ENCODE assay signal across 1 cellular context in genomic region chr11:11463397-11463796, GRCh38.
A peak's percentile ranks its signal among the peaks of the same experiment; 100 is the strongest.
TF ChIP-seq lines count a peak whose summit lies in the region.

No MANE protein-coding gene starts in this region.

TF ChIP-seq in HEK293, 187 proteins besides CTCF, POLR2A, EP300 and RAD21 (continued from another document and continues in another):
- TF ChIP-seq ZBTB49 (tag by site-specific recombination; IDR thresholded peaks at IDR 0.05; ENCODE audit: low read depth): no peak
- 0 out of 2 replicates have a peak, but pooled peaks have one; percentile 17 for TF ChIP-seq ZNF341 (tag by site-specific recombination; IDR thresholded peaks at IDR 0.05; ENCODE audit: low read depth)
- TF ChIP-seq ZFHX2 (tag by site-specific recombination; conservative IDR thresholded peaks at IDR 0.05): no peak
- TF ChIP-seq ZNF280C (tag by site-specific recombination; IDR thresholded peaks at IDR 0.05): no peak
- TF ChIP-seq SP2 (tag by site-specific recombination; IDR thresholded peaks at IDR 0.05): peak; percentile 43; the same call in 1 of the 2 replicates
- TF ChIP-seq ZNF785 (tag by site-specific recombination; IDR thresholded peaks at IDR 0.05): no peak
- TF ChIP-seq BCL6B (tag by site-specific recombination; IDR thresholded peaks at IDR 0.05): no peak
- peak; percentile 89 for TF ChIP-seq INSM2 (tag by site-specific recombination; IDR thresholded peaks at IDR 0.05)
- TF ChIP-seq KLF7 (tag by site-specific recombination; IDR thresholded peaks at IDR 0.05; ENCODE audit: borderline replicate concordance): no peak
- TF ChIP-seq SP7 (tag by site-specific recombination; IDR thresholded peaks at IDR 0.05): peak; percentile 88
- TF ChIP-seq EGR2 (tag by site-specific recombination; IDR thresholded peaks at IDR 0.05; ENCODE audit: low read depth): no peak
- no peak for TF ChIP-seq ZNF311 (tag by site-specific recombination; IDR thresholded peaks at IDR 0.05; ENCODE audit: borderline replicate concordance)
- no peak for TF ChIP-seq ZNF398 (tag by site-specific recombination; IDR thresholded peaks at IDR 0.05)
- peak; percentile 98 for TF ChIP-seq FEZF1 (tag by site-specific recombination; IDR thresholded peaks at IDR 0.05)
- peak; percentile 98 for TF ChIP-seq MEIS1 (CRISPR knock-in tag; IDR thresholded peaks at IDR 0.05; ENCODE audit: borderline replicate concordance)
- TF ChIP-seq ZNF76 (tag by site-specific recombination; IDR thresholded peaks at IDR 0.05; ENCODE audit: borderline replicate concordance, low read depth): no peak
- TF ChIP-seq ZNF175 (tag by site-specific recombination; IDR thresholded peaks at IDR 0.05): no peak
- 0 out of 2 replicates have a peak, but pooled peaks have one; percentile 42 for TF ChIP-seq ZNF10 (tag by site-specific recombination; IDR thresholded peaks at IDR 0.05)
- no peak for TF ChIP-seq ZNF560 (tag by site-specific recombination; IDR thresholded peaks at IDR 0.05; ENCODE audit: borderline replicate concordance)
- TF ChIP-seq RBAK (tag by site-specific recombination; IDR thresholded peaks at IDR 0.05): no peak
- no peak for TF ChIP-seq ZNF704 (tag by site-specific recombination; IDR thresholded peaks at IDR 0.05)
- no peak for TF ChIP-seq ZNF23 (tag by site-specific recombination; IDR thresholded peaks at IDR 0.05; ENCODE audit: borderline replicate concordance)
- no peak for TF ChIP-seq ZFP41 (tag by site-specific recombination; IDR thresholded peaks at IDR 0.05; ENCODE audit: borderline replicate concordance)
- TF ChIP-seq ZNF555 (tag by site-specific recombination; conservative IDR thresholded peaks at IDR 0.05): no peak
- TF ChIP-seq ZNF148 (tag by site-specific recombination; IDR thresholded peaks at IDR 0.05; ENCODE audit: borderline replicate concordance): no peak
- 0 out of 2 replicates have a peak, but pooled peaks have one; percentile 31 for TF ChIP-seq ZNF302 (tag by site-specific recombination; IDR thresholded peaks at IDR 0.05; ENCODE audit: low read depth)
- no peak for TF ChIP-seq ZNF571 (tag by site-specific recombination; IDR thresholded peaks at IDR 0.05)
- TF ChIP-seq ZNF664 (tag by site-specific recombination; IDR thresholded peaks at IDR 0.05): no peak
- TF ChIP-seq ZNF660 (tag by site-specific recombination; IDR thresholded peaks at IDR 0.05): no peak
- TF ChIP-seq IKZF3 (tag by site-specific recombination; IDR thresholded peaks at IDR 0.05): peak; percentile 91
- TF ChIP-seq BCL11B (tag by site-specific recombination; IDR thresholded peaks at IDR 0.05; ENCODE audit: low read depth): no peak
- TF ChIP-seq ZNF626 (tag by site-specific recombination; IDR thresholded peaks at IDR 0.05): no peak
- TF ChIP-seq ZNF610 (tag by site-specific recombination; IDR thresholded peaks at IDR 0.05; ENCODE audit: borderline replicate concordance): peak; percentile 32; the same call in 1 of the 2 replicates
- no peak for TF ChIP-seq ZNF221 (tag by site-specific recombination; IDR thresholded peaks at IDR 0.05; ENCODE audit: borderline replicate concordance)
- TF ChIP-seq ZNF473 (tag by site-specific recombination; IDR thresholded peaks at IDR 0.05): no peak
- TF ChIP-seq ZNF645 (tag by site-specific recombination; IDR thresholded peaks at IDR 0.05): no peak
- TF ChIP-seq ZSCAN4 (tag by site-specific recombination; IDR thresholded peaks at IDR 0.05): no peak
- TF ChIP-seq ZNF174 (tag by site-specific recombination; IDR thresholded peaks at IDR 0.05): no peak
- peak; percentile 80 for TF ChIP-seq ZNF24 (tag by site-specific recombination; IDR thresholded peaks at IDR 0.05)
- no peak for TF ChIP-seq ZSCAN23 (tag by site-specific recombination; IDR thresholded peaks at IDR 0.05)
- no peak for TF ChIP-seq ZFP37 (tag by site-specific recombination; IDR thresholded peaks at IDR 0.05)
- TF ChIP-seq ZNF514 (tag by site-specific recombination; IDR thresholded peaks at IDR 0.05): no peak
- TF ChIP-seq ZNF292 (tag by site-specific recombination; IDR thresholded peaks at IDR 0.05; ENCODE audit: borderline replicate concordance, low read depth): no peak
- peak; percentile 83 for TF ChIP-seq BCL11A (tag by site-specific recombination; IDR thresholded peaks at IDR 0.05; ENCODE audit: low read depth)
- TF ChIP-seq ZNF692 (tag by site-specific recombination; IDR thresholded peaks at IDR 0.05): peak; percentile 41; the same call in 1 of the 2 replicates
